ENCODE assay signal across 14 cellular contexts in the genomic region with DNA sequence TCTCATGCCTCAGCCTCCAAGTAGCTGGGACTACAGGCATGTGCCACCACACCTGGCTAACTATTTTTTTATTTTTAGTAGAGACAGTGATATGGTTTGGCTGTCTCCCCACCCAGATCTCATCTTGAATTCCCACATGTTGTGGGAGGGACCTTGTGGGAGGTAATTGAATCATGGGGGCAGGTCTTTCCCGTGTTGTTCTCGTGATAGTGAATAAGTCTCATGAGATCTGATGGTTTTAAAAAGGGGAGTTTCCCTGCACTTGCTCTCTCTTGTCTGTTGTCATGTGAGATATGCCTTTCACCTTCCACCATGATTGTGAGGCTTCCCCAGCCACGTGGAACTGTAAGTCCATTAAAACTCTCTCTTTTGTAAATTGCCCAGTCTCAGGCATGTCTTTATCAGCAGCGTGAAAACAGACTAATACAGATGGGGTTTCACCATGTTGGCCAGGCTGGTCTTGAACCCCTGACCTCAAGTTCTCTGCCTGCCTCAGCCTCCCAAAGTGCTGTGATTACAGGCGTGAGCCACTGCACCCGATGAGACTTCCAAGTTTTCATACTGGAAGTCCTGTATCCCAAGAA. TPM values are rescaled to one million over a fixed set of nuclear protein-coding genes. Genes with fewer than 3 reads are reported as not detected.
"Had no signal": no experiment of that assay in that cellular context is flagged by ENCODE, and none has a peak within 500 bp of the region (broad histone marks: within the 10 kb centered on the region; RNA-seq: fewer than 3 reads in every experiment).

No MANE protein-coding gene starts in this region.

RNA-seq across cellular contexts. Expression of gene THRSP, which starts 48.6 kb away (rescaled TPM):
- total RNA-seq: activated CD4-positive, alpha-beta memory T cell treated with anti-CD3 and anti-CD28 coated beads, Interleukin-2, amount 10 ng/mL, durations not matched to agents 7 days and 5 days; activated CD4-positive, alpha-beta T cell treated with anti-CD3 and anti-CD28 coated beads for 36 hours; activated CD4-positive, alpha-beta T cell treated with anti-CD3 and anti-CD28 coated beads, Interleukin-2, amount 10 ng/mL, durations not matched to agents 7 days and 5 days; activated CD8-positive, alpha-beta memory T cell treated with anti-CD3 and anti-CD28 coated beads, Interleukin-2, amount 10 ng/mL, durations not matched to agents 7 days and 5 days; activated CD8-positive, alpha-beta T cell treated with anti-CD3 and anti-CD28 coated beads, Interleukin-2, amount 10 ng/mL, durations not matched to agents 7 days and 5 days; activated naive CD8-positive, alpha-beta T cell treated with anti-CD3 and anti-CD28 coated beads, Interleukin-2, amount 10 ng/mL, durations not matched to agents 7 days and 5 days; activated T-helper 2 cell treated with anti-CD3 and anti-CD28 coated beads, Interferon-gamma antibody, Interleukin-2, Interleukin-4, amounts not matched to agents 10 μg/mL and 5 μg/mL and 100 μg/mL, durations not matched to agents 14 hours and 24 hours and 36 hours; ascending aorta; bronchial epithelial cell; cardiac muscle cell; chondrocyte; T-helper 17 cell; T-helper 2 cell treated with Interferon-gamma antibody and Interleukin-4, amounts not matched to agents 100 ng/mL and 5 ng/mL, for 36 hours; WTC11 had no signal
- polyA plus RNA-seq: cardiac muscle cell had no signal
